Comparison of ENCODE assay signal across 9 cellular contexts in genomic region chr9:116154334-116154975, GRCh38. TPM values are rescaled to one million over a fixed set of nuclear protein-coding genes. Genes with fewer than 3 reads are reported as not detected.
A peak's percentile ranks its signal among the peaks of the same experiment; 100 is the strongest.
DNase-seq lines count a peak whose midpoint lies in the region; ATAC-seq, FAIRE-seq and TF ChIP-seq lines count a peak whose summit lies in the region.
"Had no signal": no experiment of that assay in that cellular context is flagged by ENCODE, and none has a peak within 500 bp of the region (broad histone marks: within the 10 kb centered on the region; RNA-seq: fewer than 3 reads in every experiment).

No MANE protein-coding gene starts in this region.

- H3K9me3 ChIP-seq in MG63, result no peaks in the 10 kb centered on the region

- no peak for TF ChIP-seq CTCF in AG10803 (conservative IDR thresholded peaks at IDR 0.05; ENCODE audit: low read length)

- no peaks in the 10 kb centered on the region for H3K36me3 ChIP-seq in MG63

- peak overlapping the region; percentile 93 for H3K4me3 ChIP-seq in AG10803 (ENCODE audit: low read length)
- H3K4me3 ChIP-seq in MG63, result peak overlapping the region; percentile 41
- H3K4me3 ChIP-seq: K562 had no signal

- H3K27me3 ChIP-seq in MG63, result peaks cover 5% of the 10 kb centered on the region; the same call in 1 of the 2 replicates

- FAIRE-seq in RCC 7860 (lab: Jason Lieb, UNC), result no peak
- FAIRE-seq: K562 had no signal

- ATAC-seq in esophagus mucosa (peak; percentile 28), GM18867 (IDR thresholded peaks at IDR 0.05; ENCODE audit: unreplicated experiment) (no peak)
- ATAC-seq: K562 had no signal

- DNase-seq in AG10803 (ENCODE audit: low read depth) (no peak), MG63 (peak; percentile 31), myocyte (ENCODE audit: low read depth) (peak; percentile 46), HT-29 (ENCODE audit: low spot score) (no peak), RCC 7860 (ENCODE audit: low spot score) (no peak)
- no peak for DNase-seq in effector CD4-positive, alpha-beta T cell

RNA-seq across cellular contexts. Expression of gene PAPPA, which starts 0.9 kb away (rescaled TPM):
- 0.10 TPM in 1 of 2 replicates, not detected in the other for total RNA-seq in MG63 (2014; rRNA removed; shearing (Covaris generic); ENCODE audit: low replicate concordance)
- 9.4 TPM for total RNA-seq in esophagus mucosa
- total RNA-seq in myocyte, result 4.5 and 6.5 TPM in 2 replicates
- polyA plus RNA-seq in myocyte (2012), result 11.5 TPM
- total RNA-seq in HT-29 (2014; rRNA removed; shearing (Covaris generic)), result not detected in 2 replicates

Comparison
In these comparisons a context has a peak if more than half of its experiments do, and no peak if none do; other contexts are left out.
1. DNase-seq: peak in MG63 (single experiment) and myocyte (single experiment); none in AG10803 (single experiment), HT-29 (single experiment), RCC 7860 (single experiment) and effector CD4-positive, alpha-beta T cell (single experiment).